ENCODE assay signal across 11 cellular contexts in the genomic region with DNA sequence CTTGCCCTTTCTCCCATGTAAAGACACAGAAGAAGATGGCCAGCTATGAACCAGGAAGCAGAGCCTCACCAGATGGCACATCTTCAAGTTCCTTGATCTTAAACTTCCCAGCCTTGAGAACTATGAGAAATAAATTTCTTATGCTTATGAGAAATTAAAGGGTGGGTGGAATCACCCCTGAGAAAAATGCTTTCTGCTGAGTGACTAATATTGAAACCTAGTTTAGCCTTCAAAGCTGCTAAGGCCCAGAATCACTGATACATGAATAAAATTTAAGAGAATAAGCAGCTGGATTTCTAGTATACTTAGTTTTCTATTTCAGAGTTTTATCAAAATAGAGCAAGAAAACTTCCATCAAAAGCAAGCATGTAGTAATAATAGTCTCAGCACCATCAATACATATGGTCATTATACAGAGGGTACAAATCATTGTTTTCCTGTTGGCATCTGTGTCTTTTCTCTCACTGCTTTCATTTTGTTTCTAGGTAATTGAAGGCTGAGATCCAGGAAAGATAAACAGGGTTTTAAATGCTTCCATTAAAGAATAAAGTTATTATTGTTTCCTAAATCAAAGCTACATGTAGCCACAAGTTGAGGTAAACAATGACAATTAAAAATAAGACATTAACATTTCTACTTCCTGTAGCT. TPM values are rescaled to one million over a fixed set of nuclear protein-coding genes. Genes with fewer than 3 reads are reported as not detected.
DNase-seq lines count a peak whose midpoint lies in the region; ATAC-seq and TF ChIP-seq lines count a peak whose summit lies in the region.
"Had no signal": no experiment of that assay in that cellular context is flagged by ENCODE, and none has a peak within 500 bp of the region (broad histone marks: within the 10 kb centered on the region; RNA-seq: fewer than 3 reads in every experiment).

No MANE protein-coding gene starts in this region.

- no peak overlapping the region for H3K27ac Mint-ChIP-seq in stimulated activated naive B cell treated with anti-CD40 and anti-IgM and Interleukin-4, amounts not matched to agents 10 μg/mL and 1 μg/mL and 100 μg/mL, for 72 hours
- H3K27ac Mint-ChIP-seq: nephron had no signal

- H3K27ac ChIP-seq in foreskin keratinocyte = peak overlapping the region; percentile 18

- H3K27me3 ChIP-seq in foreskin keratinocyte = no peaks in the 10 kb centered on the region

- no peak for TF ChIP-seq CTCF in foreskin keratinocyte (conservative IDR thresholded peaks at IDR 0.05)

- no peak overlapping the region for H3K4me3 Mint-ChIP-seq in stimulated activated naive B cell treated with anti-CD40 and anti-IgM and Interleukin-4, amounts not matched to agents 10 μg/mL and 1 μg/mL and 100 μg/mL, for 72 hours
- H3K4me3 Mint-ChIP-seq: nephron had no signal

- H3K27me3 Mint-ChIP-seq in stimulated activated naive B cell treated with anti-CD40 and anti-IgM and Interleukin-4, amounts not matched to agents 10 μg/mL and 1 μg/mL and 100 μg/mL, for 72 hours = peaks cover 0 to 7% of the 10 kb centered on the region in 2 donors

- peak; percentile 72 for ATAC-seq in GM19035 (IDR thresholded peaks at IDR 0.05; ENCODE audit: unreplicated experiment)
- ATAC-seq in GM21825 (IDR thresholded peaks at IDR 0.05; ENCODE audit: unreplicated experiment) = peak; percentile 76
- peak; percentile 78 for ATAC-seq in HG03280 (IDR thresholded peaks at IDR 0.05; ENCODE audit: unreplicated experiment)
- no peak for ATAC-seq in foreskin keratinocyte
- ATAC-seq in stimulated activated naive B cell treated with anti-CD40 and anti-IgM and Interleukin-4, amounts not matched to agents 10 μg/mL and 1 μg/mL and 100 μg/mL, for 72 hours (replicated peaks) = no peak

- no peaks in the 10 kb centered on the region for H3K9me3 Mint-ChIP-seq in stimulated activated naive B cell treated with anti-CD40 and anti-IgM and Interleukin-4, amounts not matched to agents 10 μg/mL and 1 μg/mL and 100 μg/mL, for 72 hours

- H3K36me3 Mint-ChIP-seq in stimulated activated naive B cell treated with anti-CD40 and anti-IgM and Interleukin-4, amounts not matched to agents 10 μg/mL and 1 μg/mL and 100 μg/mL, for 72 hours = no peaks in the 10 kb centered on the region

- DNase-seq in foreskin keratinocyte (no peak), NOMO-1 treated with DMSO at 0.1 percent for 48 hours (lab: John Stamatoyannopoulos, UW; ENCODE audit: unreplicated experiment) (no peak), DMS114 treated with DMSO at 0.1 percent for 48 hours (lab: John Stamatoyannopoulos, UW; ENCODE audit: unreplicated experiment) (no peak), mucosa of gallbladder (ENCODE audit: low spot score) (no peak)
- DNase-seq in stimulated activated naive B cell treated with anti-CD40 and anti-IgM and Interleukin-4, amounts not matched to agents 10 μg/mL and 1 μg/mL and 100 μg/mL, for 72 hours = no peak
- DNase-seq: effector memory CD4-positive, alpha-beta T cell had no signal

- no peaks in the 10 kb centered on the region for H3K4me1 Mint-ChIP-seq in stimulated activated naive B cell treated with anti-CD40 and anti-IgM and Interleukin-4, amounts not matched to agents 10 μg/mL and 1 μg/mL and 100 μg/mL, for 72 hours
- H3K4me1 Mint-ChIP-seq: nephron had no signal

- H3K4me1 ChIP-seq in foreskin keratinocyte = peaks cover 8% of the 10 kb centered on the region

RNA-seq across cellular contexts. Expression of a gene that starts 53.3 kb away (rescaled TPM):
- total RNA-seq in foreskin keratinocyte (16.8 and 22.7 TPM in 2 replicates), mucosa of gallbladder (30.8 TPM)
- 4.5 and 4.8 TPM in 2 replicates for polyA plus RNA-seq in foreskin keratinocyte
- total RNA-seq: HT-29 had no signal

Comparison
In these comparisons a context has a peak if more than half of its experiments do, and no peak if none do; other contexts are left out.
1. ATAC-seq: peak in GM19035 (single experiment), GM21825 (single experiment) and HG03280 (single experiment); none in foreskin keratinocyte (single experiment) and stimulated activated naive B cell treated with anti-CD40 and anti-IgM and Interleukin-4, amounts not matched to agents 10 μg/mL and 1 μg/mL and 100 μg/mL, for 72 hours (0 of 2).